In genomic region chr17:33073416-33073815, GRCh38 we compare ENCODE assay signal across 23 cellular contexts.
"Had no signal": no experiment of that assay in that cellular context is flagged by ENCODE, and none has a peak within 500 bp of the region (broad histone marks: within the 10 kb centered on the region; RNA-seq: fewer than 3 reads in every experiment).

No MANE protein-coding gene starts in this region.

- H3K4me3 ChIP-seq: coronary artery, lung, mucosa of descending colon, pancreas, sigmoid colon, testis, tibial artery had no signal

- DNase-seq: effector memory CD8-positive, alpha-beta T cell; mucosa of descending colon; naive B cell; pancreas; right cardiac atrium; sigmoid colon; stimulated activated CD4-positive, alpha-beta T cell treated with anti-CD3 and anti-CD28 coated beads, Interleukin-2, amount 100 ng/mL, for 24 hours; stimulated activated CD4-positive, alpha-beta T cell treated with anti-CD3 and anti-CD28 coated beads, Interleukin-4, amount 100 ng/mL, for 24 hours; stimulated activated naive CD8-positive, alpha-beta T cell treated with anti-CD3 and anti-CD28 coated beads, Interleukin-15, Interleukin-2, amounts not matched to agents 100 U/mL and 50 U/mL, for 24 hours; substantia nigra; testis; tibial artery had no signal

- H3K36me3 ChIP-seq: neutrophil, pancreas, sigmoid colon, tibial artery had no signal

- FAIRE-seq: frontal cortex, keratinocyte, pancreas had no signal

- H3K9me3 Mint-ChIP-seq: effector memory CD8-positive, alpha-beta T cell; natural killer cell treated with Interleukin-12 subunit alpha and Interleukin-12 subunit beta and Interleukin-15 and Interleukin-18, amount 100 ng/mL, for 72 hours; type B pancreatic cell had no signal

- H3K4me3 Mint-ChIP-seq: effector memory CD8-positive, alpha-beta T cell; memory B cell; mesothelial cell of epicardium; natural killer cell treated with Interleukin-12 subunit alpha and Interleukin-12 subunit beta and Interleukin-15 and Interleukin-18, amount 100 ng/mL, for 72 hours; stimulated activated memory B cell treated with anti-CD40 and anti-IgM and Interleukin-4, amounts not matched to agents 10 μg/mL and 1 μg/mL and 100 μg/mL, for 72 hours; type B pancreatic cell had no signal

- H3K4me1 Mint-ChIP-seq: memory B cell; mesothelial cell of epicardium; naive B cell; stimulated activated memory B cell treated with anti-CD40 and anti-IgM and Interleukin-4, amounts not matched to agents 10 μg/mL and 1 μg/mL and 100 μg/mL, for 72 hours had no signal

- H3K9me3 ChIP-seq: mucosa of descending colon, neutrophil, pancreas, sigmoid colon, testis had no signal

- H3K4me1 ChIP-seq: pancreas, sigmoid colon, testis, tibial artery had no signal

- H3K27me3 ChIP-seq: sigmoid colon, testis had no signal

- H3K36me3 Mint-ChIP-seq: memory B cell; mesothelial cell of epicardium; naive B cell; natural killer cell treated with Interleukin-12 subunit alpha and Interleukin-12 subunit beta and Interleukin-15 and Interleukin-18, amount 100 ng/mL, for 72 hours; stimulated activated memory B cell treated with anti-CD40 and anti-IgM and Interleukin-4, amounts not matched to agents 10 μg/mL and 1 μg/mL and 100 μg/mL, for 72 hours; type B pancreatic cell had no signal

- H3K27ac Mint-ChIP-seq: effector memory CD8-positive, alpha-beta T cell; memory B cell; mesothelial cell of epicardium; naive B cell; natural killer cell treated with Interleukin-12 subunit alpha and Interleukin-12 subunit beta and Interleukin-15 and Interleukin-18, amount 100 ng/mL, for 72 hours; stimulated activated memory B cell treated with anti-CD40 and anti-IgM and Interleukin-4, amounts not matched to agents 10 μg/mL and 1 μg/mL and 100 μg/mL, for 72 hours; type B pancreatic cell had no signal

- H3K27ac ChIP-seq: coronary artery, neutrophil, pancreas, sigmoid colon, testis, tibial artery had no signal

- ATAC-seq: effector memory CD8-positive, alpha-beta T cell; left lobe of liver; mucosa of descending colon; natural killer cell treated with Interleukin-12 subunit alpha and Interleukin-12 subunit beta and Interleukin-15 and Interleukin-18, amount 100 ng/mL, for 72 hours; pancreas; right cardiac atrium; stimulated activated memory B cell treated with anti-CD40 and anti-IgM and Interleukin-4, amounts not matched to agents 10 μg/mL and 1 μg/mL and 100 μg/mL, for 72 hours; stimulated activated naive CD8-positive, alpha-beta T cell treated with anti-CD3 and anti-CD28 coated beads, Interleukin-15, Interleukin-2, amounts not matched to agents 100 U/mL and 50 U/mL, for 24 hours had no signal
